ENCODE assay signal across 34 cellular contexts in genomic region chr15:55033574-55033973, GRCh38.
DNase-seq lines count a peak whose midpoint lies in the region; ATAC-seq, FAIRE-seq and TF ChIP-seq lines count a peak whose summit lies in the region.
"Had no signal": no experiment of that assay in that cellular context is flagged by ENCODE, and none has a peak within 500 bp of the region (broad histone marks: within the 10 kb centered on the region; RNA-seq: fewer than 3 reads in every experiment).

No MANE protein-coding gene starts in this region.

- H2BK5ac ChIP-seq in IMR-90 (ENCODE audit: low read depth, low read length, poor library complexity, severe bottlenecking), result no peak overlapping the region

- no peak overlapping the region for H2AK9ac ChIP-seq in IMR-90 (replicated peaks; ENCODE audit: low read depth, low read length, poor library complexity)

- CTCF ChIA-PET in HepG2 (lab: Yijun Ruan, JAX; ENCODE audit: low intra/inter-chr PET ratio, low total read pairs), result no interaction called here
- CTCF ChIA-PET in A549 (lab: Yijun Ruan, JAX), result interaction anchor here (0.9 to 1.2 kb wide), 2 partner anchors 15 to 18 kb away, joined by 3 to 5 read pairs; no protein-coding TSS in a partner anchor
- CTCF ChIA-PET in IMR-90 (lab: Yijun Ruan, JAX), result interaction anchor here (0.7 kb wide), 1 partner anchor 1290 kb away, joined by 3 read pairs; no protein-coding TSS in a partner anchor
- CTCF ChIA-PET in K562 (lab: Yijun Ruan, JAX; ENCODE audit: low intra/inter-chr PET ratio), result no interaction called here

- H3K56ac ChIP-seq in IMR-90 (ENCODE audit: extremely low read depth, insufficient read depth, low read length), result no peak overlapping the region

- H4K20me1 ChIP-seq in HepG2 (ENCODE audit: insufficient read depth, low read length), result no peaks in the 10 kb centered on the region
- H4K20me1 ChIP-seq in IMR-90 (ENCODE audit: insufficient read depth, low read length), result no peaks in the 10 kb centered on the region
- no peaks in the 10 kb centered on the region for H4K20me1 ChIP-seq in K562 (replicated peaks; ENCODE audit: control insufficient read depth, insufficient read depth, low read length)
- H4K20me1 ChIP-seq: BLaER1; BLaER1 treated with 17β-estradiol and CSF1 and Interleukin-3, amounts not matched to agents 10 nM and 100 nM had no signal

- H3K79me1 ChIP-seq in IMR-90 (ENCODE audit: low read depth in 1 of 2, low read length in 2 of 2), result no peaks in the 10 kb centered on the region

- TF ChIP-seq CTCF in HepG2 (CRISPR knock-in tag; IDR thresholded peaks at IDR 0.05), result no peak
- TF ChIP-seq CTCF in right lobe of liver (IDR thresholded peaks at IDR 0.05), result no peak
- no peak for TF ChIP-seq CTCF in A549 (IDR thresholded peaks at IDR 0.05)
- no peak for TF ChIP-seq CTCF in IMR-90 (conservative IDR thresholded peaks at IDR 0.05; ENCODE audit: low read depth, low read length)
- no peak for TF ChIP-seq CTCF in K562 (IDR thresholded peaks at IDR 0.05 in 2 of 3, conservative IDR thresholded peaks at IDR 0.05 in 1 of 3; ENCODE audit: insufficient read depth in 2 of 3, low read depth in 1 of 3, low read length in 3 of 3)
- no peak for TF ChIP-seq CTCF in foreskin fibroblast (IDR thresholded peaks at IDR 0.05; ENCODE audit: low read depth, low read length)

- H3K18ac ChIP-seq in IMR-90 (ENCODE audit: low read depth, low read length), result no peak overlapping the region

- H3K27me3 ChIP-seq in HepG2 (ENCODE audit: control insufficient read depth in 1 of 2, insufficient read depth in 2 of 2, low read length in 2 of 2) (no peaks in the 10 kb centered on the region), right lobe of liver (no peaks in the 10 kb centered on the region), IMR-90 (ENCODE audit: control insufficient read depth, insufficient read depth, low read length) (no peaks in the 10 kb centered on the region), K562 (ENCODE audit: control insufficient read depth in 2 of 2, insufficient read depth in 2 of 2, low read length in 2 of 2) (no peaks in the 10 kb centered on the region)
- H3K27me3 ChIP-seq: BE2C; BLaER1; BLaER1 treated with 17β-estradiol and CSF1 and Interleukin-3, amounts not matched to agents 10 nM and 100 nM had no signal

- BruUV-seq in HepG2 (replicated peaks; lab: Mats Ljungman, UMichigan) (no TSS peak), IMR-90 (replicated peaks; lab: Mats Ljungman, UMichigan) (no TSS peak), K562 (replicated peaks; lab: Mats Ljungman, UMichigan) (no TSS peak)

- intact Hi-C loops in HepG2 (cut with micrococcal nuclease; ENCODE audit: unreplicated experiment), result no loop called here
- intact Hi-C loops in right lobe of liver (cut with DNase I), result no loop called here
- intact Hi-C loops in IMR-90 (cut with micrococcal nuclease), result no loop called here
- intact Hi-C loops in K562 (cut with micrococcal nuclease), result loop anchor here (10.0 kb wide), 2 partner anchors 131 to 261 kb away; no protein-coding TSS in a partner anchor

- TF ChIP-seq POLR2A in HepG2 (IDR thresholded peaks at IDR 0.05; ENCODE audit: insufficient read depth in 1 of 2, low read depth in 2 of 2, low read length in 2 of 2) (no peak), right lobe of liver (IDR thresholded peaks at IDR 0.05) (no peak), A549 (IDR thresholded peaks at IDR 0.05; ENCODE audit: low read length) (no peak), IMR-90 (IDR thresholded peaks at IDR 0.05; ENCODE audit: low read depth, low read length) (no peak), K562 (conservative IDR thresholded peaks at IDR 0.05) (no peak)

- no CpG with 5 or more reads among the region's 2 CpGs for WGBS in HepG2 (ENCODE audit: low lambda C conversion rate)
- 65% methylated on average over 2 of the region's 2 CpGs for WGBS in right lobe of liver (ENCODE audit: insufficient coverage, low coverage, low lambda C conversion rate, missing lambda C conversion rate)
- 7% methylated on average over 2 of the region's 2 CpGs for WGBS in A549 (ENCODE audit: missing lambda C conversion rate)
- WGBS in IMR-90 (ENCODE audit: extremely low coverage in 2 of 2, insufficient read length in 1 of 2), 2 experiments, result no CpG with 5 or more reads among the region's 2 CpGs
- 0% methylated on average over 2 of the region's 2 CpGs for WGBS in K562 (ENCODE audit: insufficient coverage, low coverage, missing lambda C conversion rate)

- H3K4ac ChIP-seq in IMR-90 (ENCODE audit: low read depth, low read length), result no peak overlapping the region

- no peak overlapping the region for H4K5ac ChIP-seq in IMR-90 (ENCODE audit: low read depth, low read length)

- H2AFZ ChIP-seq in HepG2 (ENCODE audit: low read length) (no peak overlapping the region), IMR-90 (replicated peaks; ENCODE audit: low read length, poor library complexity) (no peak overlapping the region), K562 (ENCODE audit: low read depth, low read length) (no peak overlapping the region)

- H3K9me1 ChIP-seq in IMR-90 (ENCODE audit: insufficient read depth, low read length), result no peaks in the 10 kb centered on the region
- H3K9me1 ChIP-seq in K562 (ENCODE audit: control insufficient read depth, insufficient read depth, low read length), result no peaks in the 10 kb centered on the region

- DNase-seq in HepG2 (ENCODE audit: low spot score), result no peak
- no peak for DNase-seq in right lobe of liver
- no peak for DNase-seq in A549 (ENCODE audit: low read depth in 1 of 2, low spot score in 1 of 2)
- no peak for DNase-seq in IMR-90
- no peak for DNase-seq in K562 (ENCODE audit: extremely low read depth in 1 of 4, low spot score in 3 of 4)
- no peak for DNase-seq in NK-92 treated with Interleukin-12 subunit alpha and Interleukin-12 subunit beta, amount 100 ng/mL, for 24 hours (lab: John Stamatoyannopoulos, UW)
- DNase-seq in foreskin fibroblast, result no peak
- DNase-seq: 8988T; ACHN; AML-193; BE2C; C1 segment of cervical spinal cord; Caco-2; Calu3; CD4-positive, alpha-beta memory T cell; CD4-positive, alpha-beta T cell; CD4-positive, CD25-positive, alpha-beta regulatory T cell; CD8-positive, alpha-beta memory T cell; CD8-positive, alpha-beta T cell; COR-L47; DMS 273 treated with DMSO at 0.1 percent for 48 hours; DMS153; DMS53; DMS79; DMS79 treated with DMSO at 0.1 percent for 48 hours; DND-41; EL had no signal

- H3K4me3 ChIP-seq in HepG2 (replicated peaks in 1 of 3; ENCODE audit: insufficient read depth in 1 of 3, low read depth in 2 of 3, low read length in 3 of 3), result no peak overlapping the region
- H3K4me3 ChIP-seq in right lobe of liver, result no peak overlapping the region
- H3K4me3 ChIP-seq in A549, result no peak overlapping the region
- H3K4me3 ChIP-seq in IMR-90 (ENCODE audit: insufficient read depth, low read depth, low read length), result no peak overlapping the region
- no peak overlapping the region for H3K4me3 ChIP-seq in K562
- no peak overlapping the region for H3K4me3 ChIP-seq in foreskin fibroblast (ENCODE audit: low read depth in 1 of 2, low read length in 2 of 2)
- H3K4me3 ChIP-seq: BLaER1; BLaER1 treated with 17β-estradiol and CSF1 and Interleukin-3, amounts not matched to agents 10 nM and 100 nM had no signal

- no peak overlapping the region for H4K91ac ChIP-seq in IMR-90 (ENCODE audit: insufficient read depth, low read depth, low read length)

- H4K8ac ChIP-seq in IMR-90 (ENCODE audit: low read depth in 2 of 2, low read length in 2 of 2), result no peak overlapping the region

- no peak for ATAC-seq in HepG2
- no peak for ATAC-seq in right lobe of liver
- ATAC-seq in A549, result no peak
- ATAC-seq in IMR-90 (ENCODE audit: low read depth), result no peak
- ATAC-seq in K562, result no peak
- ATAC-seq in HG03139 (IDR thresholded peaks at IDR 0.05; ENCODE audit: unreplicated experiment), result no peak
- ATAC-seq: CD8-positive, alpha-beta T cell had no signal

- FAIRE-seq in HepG2 (lab: Jason Lieb, UNC) (no peak), A549 (lab: Jason Lieb, UNC) (peak; percentile 23), K562 (lab: Jason Lieb, UNC) (no peak)
- FAIRE-seq: A204.1, D721Med had no signal

- H3K27ac ChIP-seq in HepG2 (ENCODE audit: extremely low read length, insufficient read depth, low read length) (no peak overlapping the region), right lobe of liver (no peak overlapping the region), A549 (no peak overlapping the region), IMR-90 (ENCODE audit: insufficient read depth, low read length) (no peak overlapping the region), K562 (ENCODE audit: extremely low read depth, low read depth, low read length) (no peak overlapping the region)
- H3K27ac ChIP-seq: 22Rv1; BLaER1; BLaER1 treated with 17β-estradiol and CSF1 and Interleukin-3, amounts not matched to agents 10 nM and 100 nM; C4-2B had no signal

- no peak overlapping the region for H2BK15ac ChIP-seq in IMR-90 (ENCODE audit: low read depth, low read length)

- no peak overlapping the region for H2BK20ac ChIP-seq in IMR-90 (ENCODE audit: low read depth, low read length)

- no peak for TF ChIP-seq EP300 in HepG2 (IDR thresholded peaks at IDR 0.05; ENCODE audit: low read depth in 2 of 2, low read length in 2 of 2)
- TF ChIP-seq EP300 in HepG2 (CRISPR knock-in tag; IDR thresholded peaks at IDR 0.05; ENCODE audit: borderline replicate concordance), result no peak
- no peak for TF ChIP-seq EP300 in A549 (IDR thresholded peaks at IDR 0.05)
- TF ChIP-seq EP300 in K562 (IDR thresholded peaks at IDR 0.05; ENCODE audit: low read length), result no peak

- H3K9me3 ChIP-seq in HepG2 (ENCODE audit: low read length) (no peaks in the 10 kb centered on the region), right lobe of liver (no peaks in the 10 kb centered on the region), A549 (no peaks in the 10 kb centered on the region), IMR-90 (ENCODE audit: control insufficient read depth, insufficient read depth, low read length) (peaks cover 5% of the 10 kb centered on the region), K562 (replicated peaks; ENCODE audit: control insufficient read depth, insufficient read depth, low read depth, low read length) (no peaks in the 10 kb centered on the region)
- H3K9me3 ChIP-seq: BE2C; BLaER1; BLaER1 treated with 17β-estradiol and CSF1 and Interleukin-3, amounts not matched to agents 10 nM and 100 nM; Caco-2 had no signal

- no peak for TF ChIP-seq RAD21 in HepG2 (CRISPR knock-in tag; IDR thresholded peaks at IDR 0.05)
- no peak for TF ChIP-seq RAD21 in A549 (conservative IDR thresholded peaks at IDR 0.05 in 1 of 2, IDR thresholded peaks at IDR 0.05 in 1 of 2)
- TF ChIP-seq RAD21 in IMR-90 (IDR thresholded peaks at IDR 0.05; ENCODE audit: low read length), result no peak
- no peak for TF ChIP-seq RAD21 in K562 (CRISPR knock-in tag; conservative IDR thresholded peaks at IDR 0.05 in 1 of 2, IDR thresholded peaks at IDR 0.05 in 1 of 2)

- no peak overlapping the region for H3K9ac ChIP-seq in HepG2 (ENCODE audit: insufficient read depth, low read depth, low read length)
- H3K9ac ChIP-seq in IMR-90 (ENCODE audit: low read depth, low read length), result no peak overlapping the region
- no peak overlapping the region for H3K9ac ChIP-seq in K562 (ENCODE audit: insufficient read depth in 1 of 2, low read depth in 2 of 2, low read length in 2 of 2)
- H3K9ac ChIP-seq: BLaER1; BLaER1 treated with 17β-estradiol and CSF1 and Interleukin-3, amounts not matched to agents 10 nM and 100 nM had no signal

- no peak overlapping the region for H2AK5ac ChIP-seq in IMR-90 (ENCODE audit: low read depth, low read length)

- H3K14ac ChIP-seq in IMR-90 (replicated peaks; ENCODE audit: low read depth, low read length), result no peak overlapping the region

- dilution Hi-C loops in IMR-90 (cut with HindIII; ENCODE audit: low sequenced_read_pairs, unreplicated experiment), result no loop called here

- H3K4me1 ChIP-seq in HepG2 (ENCODE audit: insufficient read depth, low read length) (no peaks in the 10 kb centered on the region), right lobe of liver (no peaks in the 10 kb centered on the region), A549 (no peaks in the 10 kb centered on the region), IMR-90 (ENCODE audit: control insufficient read depth, insufficient read depth, low read length) (no peaks in the 10 kb centered on the region), K562 (replicated peaks in 1 of 2; ENCODE audit: control insufficient read depth in 2 of 2, insufficient read depth in 2 of 2, low read length in 2 of 2) (no peaks in the 10 kb centered on the region)
- H3K4me1 ChIP-seq: BE2C, BLaER1, Caco-2 had no signal

- H3K79me2 ChIP-seq in HepG2 (ENCODE audit: insufficient read depth, low read length), result no peaks in the 10 kb centered on the region
- no peaks in the 10 kb centered on the region for H3K79me2 ChIP-seq in K562 (ENCODE audit: control insufficient read depth, insufficient read depth, low read length)

- H3K36me3 ChIP-seq in HepG2 (replicated peaks in 1 of 2; ENCODE audit: control insufficient read depth in 1 of 2, insufficient read depth in 2 of 2, low read length in 2 of 2) (no peaks in the 10 kb centered on the region), right lobe of liver (no peaks in the 10 kb centered on the region), IMR-90 (ENCODE audit: control insufficient read depth, insufficient read depth, low read length) (no peaks in the 10 kb centered on the region), K562 (ENCODE audit: control insufficient read depth, insufficient read depth, low read length) (no peaks in the 10 kb centered on the region)
- H3K36me3 ChIP-seq: BE2C; BLaER1; BLaER1 treated with 17β-estradiol and CSF1 and Interleukin-3, amounts not matched to agents 10 nM and 100 nM had no signal

- no peak overlapping the region for H3K23ac ChIP-seq in IMR-90 (ENCODE audit: low read depth, low read length)

- in situ Hi-C loops in HepG2 (cut with HindIII; ENCODE audit: extremely low pct_ligation_motif_present, low pct_unique_long_range_greater_than_20kb), result no loop called here
- in situ Hi-C loops in IMR-90 (cut with MboI; ENCODE audit: low sequenced_read_pairs), result no loop called here
- in situ Hi-C loops in K562 (cut with MboI), result no loop called here

- no peak overlapping the region for H2BK120ac ChIP-seq in IMR-90 (ENCODE audit: low read depth, low read length)

- POLR2A ChIA-PET in HepG2 (lab: Yijun Ruan, JAX) (no interaction called here), A549 (lab: Yijun Ruan, JAX) (no interaction called here), IMR-90 (lab: Charles Lee; ENCODE audit: unreplicated experiment) (no interaction called here), K562 (lab: Yijun Ruan, JAX) (no interaction called here)

- H3K4me2 ChIP-seq in HepG2 (ENCODE audit: low read depth, low read length) (no peak overlapping the region), A549 (no peak overlapping the region), IMR-90 (ENCODE audit: low read depth, low read length) (no peak overlapping the region), K562 (ENCODE audit: insufficient read depth, low read length) (no peak overlapping the region)
- H3K4me2 ChIP-seq: BLaER1; BLaER1 treated with 17β-estradiol and CSF1 and Interleukin-3, amounts not matched to agents 10 nM and 100 nM had no signal

Comparison
In these comparisons a context has a peak if more than half of its experiments do, and no peak if none do; other contexts are left out.
1. CTCF ChIA-PET loops: an anchor here in A549 (0.9 to 1.2 kb wide) and IMR-90 (0.7 kb wide); none called in HepG2 and K562.
2. Of the 241 proteins assayed by ChIP-seq in both HepG2 and K562: peak only in HepG2: MAFF and MAFK; only in K562: none; in both: none; in neither: 239.